12 cellular contexts compared by ENCODE assay signal in the genomic region with DNA sequence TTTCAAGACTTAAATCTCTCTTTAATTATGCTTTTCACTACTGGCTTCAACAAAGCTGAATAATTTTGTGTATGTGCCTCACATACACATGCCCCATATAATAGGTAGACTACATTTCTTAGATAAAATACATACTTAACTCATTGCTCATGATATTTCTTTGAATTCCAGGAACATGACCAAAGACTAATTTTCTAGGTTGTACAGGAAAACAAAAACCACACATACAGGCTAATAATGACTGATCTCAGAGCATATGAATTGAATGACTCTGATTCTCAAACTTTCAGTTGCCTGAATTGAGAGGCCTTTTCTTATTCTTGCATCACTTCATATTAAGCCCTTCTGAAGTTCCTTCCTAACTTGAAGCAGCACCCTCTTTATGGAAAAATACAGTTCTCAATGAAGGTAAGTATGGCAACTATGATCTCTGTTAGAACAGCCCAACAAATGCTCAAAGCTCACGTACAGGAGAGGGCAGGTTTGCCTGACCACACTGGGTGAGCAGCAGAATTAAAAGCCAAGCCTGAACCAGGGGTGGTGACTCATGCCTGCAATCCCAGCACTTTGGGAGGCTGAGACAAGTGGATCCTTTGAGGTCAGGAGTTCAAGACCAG. TPM values are rescaled to one million over a fixed set of nuclear protein-coding genes. Genes with fewer than 3 reads are reported as not detected.
DNase-seq lines count a peak whose midpoint lies in the region; ATAC-seq and TF ChIP-seq lines count a peak whose summit lies in the region.
"Had no signal": no experiment of that assay in that cellular context is flagged by ENCODE, and none has a peak within 500 bp of the region (broad histone marks: within the 10 kb centered on the region; RNA-seq: fewer than 3 reads in every experiment).

No MANE protein-coding gene starts in this region.

- H3K4me1 Mint-ChIP-seq in activated T-helper 17 cell treated with anti-CD3 and anti-CD28 coated beads, Interleukin-2, amount 50 U/mL, for 72 hours: no peaks in the 10 kb centered on the region
- no peaks in the 10 kb centered on the region for H3K4me1 Mint-ChIP-seq in immature natural killer cell

- no peaks in the 10 kb centered on the region for H3K36me3 Mint-ChIP-seq in activated T-helper 17 cell treated with anti-CD3 and anti-CD28 coated beads, Interleukin-2, amount 50 U/mL, for 72 hours (ENCODE audit: low read depth)
- peaks cover 16 to 25% (median 19%) of the 10 kb centered on the region in 3 donors for H3K36me3 Mint-ChIP-seq in immature natural killer cell

- no peak overlapping the region for H3K27ac Mint-ChIP-seq in activated T-helper 17 cell treated with anti-CD3 and anti-CD28 coated beads, Interleukin-2, amount 50 U/mL, for 72 hours
- H3K27ac Mint-ChIP-seq in immature natural killer cell: peak overlapping the region in 4 of 6 donors; percentile 7 to 40 (median 28)

- peak; percentile 74 for ATAC-seq in activated T-helper 17 cell treated with anti-CD3 and anti-CD28 coated beads, Interleukin-2, amount 50 U/mL, for 72 hours (replicated peaks)
- ATAC-seq in GM21360 (IDR thresholded peaks at IDR 0.05; ENCODE audit: unreplicated experiment) (no peak), HG02798 (IDR thresholded peaks at IDR 0.05; ENCODE audit: poor library complexity, unreplicated experiment) (no peak)

- DNase-seq in AG09309 (ENCODE audit: low read depth) (peak; percentile 78), HS-5 (ENCODE audit: low read depth) (peak; percentile 98), immature natural killer cell (no peak), GM20000 (ENCODE audit: low spot score) (no peak), SHP77 (lab: John Stamatoyannopoulos, UW) (no peak)
- DNase-seq: activated naive CD4-positive, alpha-beta T cell treated with Interleukin-2 at 50 U/mL for 16 hours; DMS79; NCI-H2081 had no signal

- H3K27me3 Mint-ChIP-seq in activated T-helper 17 cell treated with anti-CD3 and anti-CD28 coated beads, Interleukin-2, amount 50 U/mL, for 72 hours: no peaks in the 10 kb centered on the region
- H3K27me3 Mint-ChIP-seq in immature natural killer cell (ENCODE audit: low read depth in 3 of 3): no peaks in the 10 kb centered on the region

- TF ChIP-seq CTCF in AG09309 (IDR thresholded peaks at IDR 0.05; ENCODE audit: control insufficient read depth, insufficient read depth, low read depth, low read length, missing control alignments): no peak
- TF ChIP-seq CTCF in GM20000 (IDR thresholded peaks at IDR 0.05; ENCODE audit: extremely low read depth, missing control alignments): no peak

- H3K9me3 Mint-ChIP-seq in activated T-helper 17 cell treated with anti-CD3 and anti-CD28 coated beads, Interleukin-2, amount 50 U/mL, for 72 hours: peaks cover 15% of the 10 kb centered on the region
- peaks cover 0 to 9% (median 0%) of the 10 kb centered on the region in 6 donors for H3K9me3 Mint-ChIP-seq in immature natural killer cell

- no peak overlapping the region for H3K4me3 ChIP-seq in AG09309 (ENCODE audit: control insufficient read depth, low read depth, low read length)
- H3K4me3 ChIP-seq: tibial nerve had no signal

- H3K4me3 Mint-ChIP-seq in activated T-helper 17 cell treated with anti-CD3 and anti-CD28 coated beads, Interleukin-2, amount 50 U/mL, for 72 hours: no peak overlapping the region
- no peak overlapping the region for H3K4me3 Mint-ChIP-seq in immature natural killer cell

RNA-seq across cellular contexts. Expression of a gene that starts 22.6 kb away (rescaled TPM):
- total RNA-seq in activated T-helper 17 cell treated with anti-CD3 and anti-CD28 coated beads, Interleukin-2, amount 50 U/mL, for 72 hours: 10 to 100 TPM; 21.5 to 34.8 TPM
- polyA plus RNA-seq in immature natural killer cell: 10 to 100 TPM; 49.0 to 87.1 (median 57.0) TPM

RNA-seq across cellular contexts. Expression of a gene that starts 41.3 kb away (rescaled TPM):
- total RNA-seq in activated T-helper 17 cell treated with anti-CD3 and anti-CD28 coated beads, Interleukin-2, amount 50 U/mL, for 72 hours: 10 to 100 TPM; 50.1 to 57.6 TPM
- polyA plus RNA-seq in immature natural killer cell: 10 to 100 TPM; 46.1 to 80.9 (median 68.8) TPM

Comparison
In these comparisons a context has a peak if more than half of its experiments do, and no peak if none do; other contexts are left out.
1. DNase-seq: peak in AG09309 (single experiment) and HS-5 (single experiment); none in immature natural killer cell (0 of 3), GM20000 (single experiment) and SHP77 (0 of 2).